In the genomic region with DNA sequence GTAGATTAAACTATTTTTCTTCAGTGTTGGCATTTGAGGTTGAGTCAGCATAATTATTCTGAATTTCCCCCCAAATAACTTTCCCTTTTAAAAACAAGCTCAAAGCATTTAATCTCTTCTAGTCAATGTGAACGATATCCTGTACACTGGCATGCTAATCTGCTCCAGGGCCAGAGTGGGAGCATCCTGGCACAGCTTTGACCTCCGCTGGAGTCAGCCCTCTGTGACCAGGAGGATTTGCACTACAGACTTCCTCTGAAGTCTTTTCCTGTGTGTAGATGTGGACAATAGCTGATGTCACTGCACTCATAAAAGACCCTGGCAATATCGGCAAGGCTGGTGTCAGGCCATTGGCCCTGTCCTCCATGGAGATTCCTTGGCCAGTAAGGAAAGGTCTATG, we compare ENCODE assay signal across 18 cellular contexts.
DNase-seq lines count a peak whose midpoint lies in the region; ATAC-seq and TF ChIP-seq lines count a peak whose summit lies in the region.
"Had no signal": no experiment of that assay in that cellular context is flagged by ENCODE, and none has a peak within 500 bp of the region (broad histone marks: within the 10 kb centered on the region; RNA-seq: fewer than 3 reads in every experiment).

No MANE protein-coding gene starts in this region.

- 51 to 59% methylated on average over 3 of the region's 3 CpGs for WGBS in body of pancreas, 2 donors

- TF ChIP-seq CTCF in OCI-LY7 (conservative IDR thresholded peaks at IDR 0.05; ENCODE audit: low read length) (no peak), body of pancreas (IDR thresholded peaks at IDR 0.05) (no peak), neural crest cell (conservative IDR thresholded peaks at IDR 0.05) (no peak)

- H3K27ac Mint-ChIP-seq in neural crest cell (ENCODE audit: unreplicated experiment) = peak overlapping the region; percentile 58
- H3K27ac Mint-ChIP-seq: CD4-positive, alpha-beta memory T cell had no signal

- H3K27ac ChIP-seq in OCI-LY7 (ENCODE audit: low read depth, low read length, poor library complexity, severe bottlenecking) (no peak overlapping the region), body of pancreas (no peak overlapping the region)

- H3K4me3 Mint-ChIP-seq in neural crest cell = no peak overlapping the region
- H3K4me3 Mint-ChIP-seq: CD4-positive, alpha-beta memory T cell had no signal

- H3K4me1 Mint-ChIP-seq in neural crest cell = no peaks in the 10 kb centered on the region
- H3K4me1 Mint-ChIP-seq: CD4-positive, alpha-beta memory T cell had no signal

- H3K36me3 ChIP-seq in OCI-LY7 (ENCODE audit: insufficient read depth, low read length) (no peaks in the 10 kb centered on the region), body of pancreas (replicated peaks in 1 of 2; ENCODE audit: insufficient read depth in 1 of 2, low read depth in 2 of 2) (no peaks in the 10 kb centered on the region)

- no peaks in the 10 kb centered on the region for H3K36me3 Mint-ChIP-seq in neural crest cell (ENCODE audit: low read depth)
- H3K36me3 Mint-ChIP-seq: CD4-positive, alpha-beta memory T cell had no signal

- no peak overlapping the region for H3K4me3 ChIP-seq in OCI-LY7 (ENCODE audit: low read depth, low read length, poor library complexity, severe bottlenecking)
- H3K4me3 ChIP-seq in body of pancreas = no peak overlapping the region

- peak; percentile 18 for ATAC-seq in body of pancreas

- BruUV-seq in OCI-LY7 (replicated peaks; lab: Mats Ljungman, UMichigan) = no TSS peak

- no peaks in the 10 kb centered on the region for H3K79me2 ChIP-seq in OCI-LY7 (ENCODE audit: insufficient read depth, low read depth, low read length)

- CTCF ChIA-PET in OCI-LY7 (lab: Charles Lee; ENCODE audit: unreplicated experiment) = no interaction called here

- no peaks in the 10 kb centered on the region for H3K9me3 ChIP-seq in OCI-LY7 (ENCODE audit: low read length)
- H3K9me3 ChIP-seq in body of pancreas = no peaks in the 10 kb centered on the region

- intact Hi-C loops in OCI-LY7 (cut with micrococcal nuclease; ENCODE audit: unreplicated experiment) = no loop called here
- intact Hi-C loops in body of pancreas (cut with DNase I) = no loop called here
- intact Hi-C loops in posterior cingulate gyrus (cut with DNase I) = no loop called here

- no peaks in the 10 kb centered on the region for H4K20me1 ChIP-seq in OCI-LY7 (ENCODE audit: insufficient read depth, low read length)

- no peaks in the 10 kb centered on the region for H3K27me3 Mint-ChIP-seq in neural crest cell (ENCODE audit: low read depth)
- H3K27me3 Mint-ChIP-seq: CD4-positive, alpha-beta memory T cell had no signal

- H2AFZ ChIP-seq in OCI-LY7 (ENCODE audit: low read length) = 0 out of 2 replicates have a peak overlapping the region, but pooled peaks have one; percentile 40

- H3K4me2 ChIP-seq in OCI-LY7 (ENCODE audit: low read length) = no peak overlapping the region

- no peaks in the 10 kb centered on the region for H3K9me3 Mint-ChIP-seq in neural crest cell

- H3K9me2 ChIP-seq in OCI-LY7 (ENCODE audit: insufficient read depth, low read length) = no peaks in the 10 kb centered on the region

- DNase-seq in OCI-LY7 (ENCODE audit: low spot score) (no peak), body of pancreas (no peak), neural crest cell (ENCODE audit: low read depth, low spot score) (no peak), renal cortical epithelial cell (ENCODE audit: low read depth) (peak; percentile 6), posterior cingulate gyrus (no peak), mesenteric fat pad (ENCODE audit: low spot score) (no peak), erythroblast (lab: John Stamatoyannopoulos, UW) (no peak)
- no peak for DNase-seq in stimulated activated CD4-positive, alpha-beta T cell treated with anti-CD3 and anti-CD28 coated beads, Interleukin-4, amount 100 ng/mL, for 1 hour
- DNase-seq: 8988T; C1 segment of cervical spinal cord; Calu3; CD4-positive, alpha-beta memory T cell; COR-L47; DMS53; DMS79 treated with DMSO at 0.1 percent for 48 hours; GOT3; H7; HCEC 1CT had no signal

- no peak for TF ChIP-seq POLR2A in body of pancreas (IDR thresholded peaks at IDR 0.05)
- TF ChIP-seq POLR2A in erythroblast (IDR thresholded peaks at IDR 0.05; ENCODE audit: low read length) = no peak

- peaks cover 5% of the 10 kb centered on the region for H3K4me1 ChIP-seq in OCI-LY7 (ENCODE audit: insufficient read depth, low read length, poor library complexity, severe bottlenecking)
- no peaks in the 10 kb centered on the region for H3K4me1 ChIP-seq in body of pancreas

- POLR2A ChIA-PET in OCI-LY7 (lab: Charles Lee) = no interaction called here

- H3K27me3 ChIP-seq in body of pancreas = no peaks in the 10 kb centered on the region
